10 cellular contexts compared by ENCODE assay signal in the genomic region with DNA sequence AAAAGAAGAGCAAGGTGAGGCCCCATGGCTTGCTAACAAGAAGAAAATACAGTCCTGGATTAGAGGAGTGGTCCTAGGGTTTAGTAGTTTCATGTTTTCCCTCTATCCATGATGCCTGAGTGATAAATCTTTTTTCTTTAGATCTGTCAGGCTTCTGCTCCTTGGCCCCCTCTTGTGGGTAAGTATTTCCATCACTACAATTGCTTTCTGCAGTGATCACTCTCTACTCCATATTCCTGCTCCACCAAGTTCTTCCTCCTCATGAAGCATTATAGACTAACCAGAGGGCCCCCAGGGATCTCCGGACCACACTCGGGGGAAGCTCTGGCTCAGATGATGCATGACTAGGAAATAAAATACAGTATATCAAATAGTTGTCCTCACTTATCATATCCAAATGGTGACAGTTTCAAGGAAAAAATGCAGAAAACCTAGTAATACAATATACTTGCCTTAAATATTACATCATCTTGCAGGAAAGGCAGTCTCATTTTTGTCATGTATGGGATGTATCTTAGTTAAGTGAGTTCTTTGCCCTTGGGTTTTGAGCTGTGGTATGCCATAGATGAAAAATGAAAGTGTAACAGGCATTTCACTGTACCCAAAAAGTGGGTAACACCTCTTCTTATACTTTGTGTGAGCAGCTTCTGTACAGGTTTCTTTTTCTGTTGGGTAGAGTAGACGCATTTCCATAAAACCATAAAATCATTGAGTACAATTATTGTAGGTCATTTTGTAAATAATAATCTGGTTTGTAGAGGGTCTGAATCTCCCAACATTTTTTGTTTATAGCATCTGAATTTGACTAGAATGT.
DNase-seq lines count a peak whose midpoint lies in the region; ATAC-seq, FAIRE-seq and TF ChIP-seq lines count a peak whose summit lies in the region.
"Had no signal": no experiment of that assay in that cellular context is flagged by ENCODE, and none has a peak within 500 bp of the region (broad histone marks: within the 10 kb centered on the region; RNA-seq: fewer than 3 reads in every experiment).

No MANE protein-coding gene starts in this region.

- DNase-seq in NCI-H1105 treated with DMSO at 0.1 percent for 48 hours (lab: John Stamatoyannopoulos, UW): peak; percentile 4
- DNase-seq in NCI-H1105 (lab: John Stamatoyannopoulos, UW): no peak
- peak; percentile 1 for DNase-seq in MV-4-11 (lab: John Stamatoyannopoulos, UW)
- DNase-seq in endodermal cell: peak; percentile 72
- no peak for DNase-seq in psoas muscle
- no peak for DNase-seq in activated T-cell treated with anti-CD3 and anti-CD28 coated beads, Interleukin-2, amount 50 U/mL, for 48 hours
- DNase-seq in GM19239 (ENCODE audit: insufficient read length, low spot score): no peak
- DNase-seq in SKM-1 (lab: John Stamatoyannopoulos, UW; ENCODE audit: unreplicated experiment): no peak
- DNase-seq: CD4-positive, alpha-beta T cell had no signal

- no peak overlapping the region for H3K9ac ChIP-seq in endodermal cell (ENCODE audit: extremely low read depth, low read length, poor library complexity, severe bottlenecking)

- H3K9me3 ChIP-seq in endodermal cell (ENCODE audit: control insufficient read depth, low read length) (no peaks in the 10 kb centered on the region), psoas muscle (no peaks in the 10 kb centered on the region)

- H3K27ac Mint-ChIP-seq in endodermal cell: no peak overlapping the region
- H3K27ac Mint-ChIP-seq: CD4-positive, alpha-beta T cell had no signal

- peaks cover 7% of the 10 kb centered on the region for H3K4me1 Mint-ChIP-seq in endodermal cell

- no peak overlapping the region for H3K4me3 Mint-ChIP-seq in endodermal cell
- H3K4me3 Mint-ChIP-seq: CD4-positive, alpha-beta T cell had no signal

- no peaks in the 10 kb centered on the region for H3K36me3 ChIP-seq in endodermal cell (ENCODE audit: control insufficient read depth, insufficient read depth, low read length)
- no peaks in the 10 kb centered on the region for H3K36me3 ChIP-seq in psoas muscle (ENCODE audit: insufficient read depth in 1 of 2, low read depth in 1 of 2)

- H3K9me3 Mint-ChIP-seq in endodermal cell: no peaks in the 10 kb centered on the region
- H3K9me3 Mint-ChIP-seq: CD4-positive, alpha-beta T cell had no signal

- peak; percentile 78 for TF ChIP-seq CTCF in endodermal cell (conservative IDR thresholded peaks at IDR 0.05)
- peak; percentile 51 for TF ChIP-seq CTCF in psoas muscle (IDR thresholded peaks at IDR 0.05)

- no peaks in the 10 kb centered on the region for H3K36me3 Mint-ChIP-seq in endodermal cell (ENCODE audit: low read depth)

- no peaks in the 10 kb centered on the region for H3K4me1 ChIP-seq in endodermal cell (ENCODE audit: control insufficient read depth, insufficient read depth, low read length)
- no peaks in the 10 kb centered on the region for H3K4me1 ChIP-seq in psoas muscle

- no peaks in the 10 kb centered on the region for H3K27me3 ChIP-seq in endodermal cell (ENCODE audit: control insufficient read depth, insufficient read depth, low read length, poor library complexity, severe bottlenecking)
- no peaks in the 10 kb centered on the region for H3K27me3 ChIP-seq in psoas muscle (ENCODE audit: insufficient read depth in 3 of 3, low read length in 2 of 3)

- no peak for FAIRE-seq in GM19239 (lab: Jason Lieb, UNC)
- FAIRE-seq: colon had no signal

- H3K27me3 Mint-ChIP-seq in endodermal cell (ENCODE audit: insufficient read depth): no peaks in the 10 kb centered on the region

- intact Hi-C loops in psoas muscle (cut with DNase I): loop anchor here in 1 of 2 donors (5.0 kb wide), 1 partner anchor 43 kb away; no protein-coding TSS in a partner anchor

- peak; percentile 58 to 76 (median 73) for ATAC-seq in psoas muscle

- H3K4me3 ChIP-seq in endodermal cell (ENCODE audit: low read length) (no peak overlapping the region), psoas muscle (no peak overlapping the region)

- WGBS in endodermal cell (ENCODE audit: insufficient coverage in 1 of 2, insufficient read length in 1 of 2), 2 experiments: 66 to 70% methylated on average over 2 of the region's 3 CpGs
- 72 to 90% (median 73%) methylated on average over 3 of the region's 3 CpGs for WGBS in psoas muscle, 3 donors

- H3K27ac ChIP-seq in endodermal cell (ENCODE audit: low read depth, low read length): no peak overlapping the region
- no peak overlapping the region for H3K27ac ChIP-seq in psoas muscle

Comparison
In these comparisons a context has a peak if more than half of its experiments do, and no peak if none do; other contexts are left out.
1. DNase-seq: peak in NCI-H1105 treated with DMSO at 0.1 percent for 48 hours (single experiment), MV-4-11 (single experiment) and endodermal cell (single experiment); none in NCI-H1105 (single experiment), psoas muscle (0 of 2), activated T-cell treated with anti-CD3 and anti-CD28 coated beads, Interleukin-2, amount 50 U/mL, for 48 hours (0 of 2), GM19239 (single experiment) and SKM-1 (single experiment).